In the genomic region with DNA sequence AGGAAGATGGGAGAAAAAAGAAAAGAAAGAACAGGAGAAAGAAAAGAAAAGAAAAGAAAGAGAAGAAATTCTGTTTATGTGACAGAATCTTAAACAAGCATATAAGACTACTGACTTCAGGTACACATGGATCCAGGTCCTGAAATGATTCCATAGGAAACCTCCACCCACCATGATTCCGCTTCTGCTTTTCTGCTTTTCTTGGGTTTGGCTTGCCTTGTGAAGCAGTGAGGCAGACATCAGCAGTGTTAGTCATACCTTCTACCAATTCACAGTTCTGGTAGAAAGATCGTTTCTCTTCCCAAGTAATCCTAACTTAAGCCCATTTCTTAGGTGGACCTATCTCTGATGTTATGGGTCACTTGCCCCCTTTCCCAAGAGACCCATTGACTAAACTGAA, we compare ENCODE assay signal across 28 cellular contexts.
"Had no signal": no experiment of that assay in that cellular context is flagged by ENCODE, and none has a peak within 500 bp of the region (broad histone marks: within the 10 kb centered on the region; RNA-seq: fewer than 3 reads in every experiment).

No MANE protein-coding gene starts in this region.

- H3K27ac Mint-ChIP-seq: stimulated activated effector memory CD8-positive, alpha-beta T cell treated with anti-CD3 and anti-CD28 coated beads, Interleukin-12 subunit alpha, Interleukin-12 subunit beta, amount 100 ng/mL, for 72 hours; stimulated activated memory B cell treated with anti-CD40 and anti-IgM and Interleukin-4, amounts not matched to agents 10 μg/mL and 1 μg/mL and 100 μg/mL, for 72 hours; stimulated activated naive B cell treated with anti-CD40 and anti-IgM and Interleukin-4, amounts not matched to agents 10 μg/mL and 1 μg/mL and 100 μg/mL, for 72 hours; stimulated activated naive CD8-positive, alpha-beta T cell treated with anti-CD3 and anti-CD28 coated beads, Interleukin-15, amount 100 ng/mL, for 72 hours; stimulated activated naive CD8-positive, alpha-beta T cell treated with anti-CD3 and anti-CD28 coated beads, Interleukin-15, Interleukin-2, amounts not matched to agents 100 ng/mL and 50 ng/mL, for 24 hours; type B pancreatic cell had no signal

- H3K36me3 ChIP-seq: stomach, suprapubic skin, thoracic aorta, thyroid gland, tibial artery, tibial nerve, transverse colon, upper lobe of left lung, upper lobe of right lung, uterus, vagina had no signal

- H3K9me3 Mint-ChIP-seq: stimulated activated memory B cell treated with anti-CD40 and anti-IgM and Interleukin-4, amounts not matched to agents 10 μg/mL and 1 μg/mL and 100 μg/mL, for 72 hours; type B pancreatic cell had no signal

- H3K9me3 ChIP-seq: stomach, suprapubic skin, testis, thoracic aorta, thyroid gland, tibial artery, tibial nerve, transverse colon, upper lobe of left lung, upper lobe of right lung, uterus, vagina had no signal

- H3K27me3 ChIP-seq: stomach, suprapubic skin, testis, thyroid gland, tibial artery, tibial nerve, transverse colon, upper lobe of left lung, upper lobe of right lung, uterus, vagina had no signal

- H3K27ac ChIP-seq: stomach, suprapubic skin, testis, thoracic aorta, thyroid gland, tibial artery, tibial nerve, transverse colon, upper lobe of left lung, upper lobe of right lung, uterus, vagina had no signal

- DNase-seq: stimulated activated CD4-positive, alpha-beta T cell treated with anti-CD3 and anti-CD28 coated beads, Interleukin-2, amount 100 ng/mL, for 48 hours; stimulated activated CD4-positive, alpha-beta T cell treated with anti-CD3 and anti-CD28 coated beads, Interleukin-4, amount 100 ng/mL, for 1 hour; stimulated activated CD4-positive, alpha-beta T cell treated with anti-CD3 and anti-CD28 coated beads, Interleukin-4, amount 100 ng/mL, for 24 hours; stimulated activated CD4-positive, alpha-beta T cell treated with anti-CD3 and anti-CD28 coated beads, Interleukin-4, amount 100 ng/mL, for 4 hours; stimulated activated CD8-positive, alpha-beta memory T cell treated with anti-CD3 and anti-CD28 coated beads, Interleukin-4, amount 100 ng/mL, for 48 hours; stimulated activated naive B cell treated with anti-CD40 and anti-IgM and Interleukin-4, amounts not matched to agents 10 μg/mL and 1 μg/mL and 100 μg/mL, for 72 hours; stimulated activated naive CD4-positive, alpha-beta T cell; stimulated activated naive CD4-positive, alpha-beta T cell treated with Interleukin-2 at 50 U/mL for 16 hours; stimulated activated naive CD8-positive, alpha-beta T cell treated with anti-CD3 and anti-CD28 coated beads, Interleukin-15, amount 100 ng/mL, for 72 hours; stimulated activated naive CD8-positive, alpha-beta T cell treated with anti-CD3 and anti-CD28 coated beads, Interleukin-15, Interleukin-2, amounts not matched to agents 100 U/mL and 50 U/mL, for 24 hours; stomach; substantia nigra; testis; thyroid gland; tibial artery; transverse colon; trophoblast cell; upper lobe of left lung; upper lobe of right lung; uterus had no signal

- H3K36me3 Mint-ChIP-seq: stimulated activated effector memory CD8-positive, alpha-beta T cell treated with anti-CD3 and anti-CD28 coated beads, Interleukin-12 subunit alpha, Interleukin-12 subunit beta, amount 100 ng/mL, for 72 hours; stimulated activated memory B cell treated with anti-CD40 and anti-IgM and Interleukin-4, amounts not matched to agents 10 μg/mL and 1 μg/mL and 100 μg/mL, for 72 hours; stimulated activated naive B cell treated with anti-CD40 and anti-IgM and Interleukin-4, amounts not matched to agents 10 μg/mL and 1 μg/mL and 100 μg/mL, for 72 hours; type B pancreatic cell had no signal

- H3K4me3 ChIP-seq: stomach, suprapubic skin, testis, thoracic aorta, thyroid gland, tibial artery, tibial nerve, transverse colon, upper lobe of left lung, upper lobe of right lung, uterus, vagina had no signal

- H3K4me3 Mint-ChIP-seq: stimulated activated effector memory CD8-positive, alpha-beta T cell treated with anti-CD3 and anti-CD28 coated beads, Interleukin-12 subunit alpha, Interleukin-12 subunit beta, amount 100 ng/mL, for 72 hours; stimulated activated memory B cell treated with anti-CD40 and anti-IgM and Interleukin-4, amounts not matched to agents 10 μg/mL and 1 μg/mL and 100 μg/mL, for 72 hours; stimulated activated naive B cell treated with anti-CD40 and anti-IgM and Interleukin-4, amounts not matched to agents 10 μg/mL and 1 μg/mL and 100 μg/mL, for 72 hours; stimulated activated naive CD8-positive, alpha-beta T cell treated with anti-CD3 and anti-CD28 coated beads, Interleukin-15, amount 100 ng/mL, for 72 hours; stimulated activated naive CD8-positive, alpha-beta T cell treated with anti-CD3 and anti-CD28 coated beads, Interleukin-15, Interleukin-2, amounts not matched to agents 100 ng/mL and 50 ng/mL, for 24 hours; type B pancreatic cell had no signal

- H3K4me1 Mint-ChIP-seq: stimulated activated effector memory CD8-positive, alpha-beta T cell treated with anti-CD3 and anti-CD28 coated beads, Interleukin-12 subunit alpha, Interleukin-12 subunit beta, amount 100 ng/mL, for 72 hours; stimulated activated memory B cell treated with anti-CD40 and anti-IgM and Interleukin-4, amounts not matched to agents 10 μg/mL and 1 μg/mL and 100 μg/mL, for 72 hours; stimulated activated naive B cell treated with anti-CD40 and anti-IgM and Interleukin-4, amounts not matched to agents 10 μg/mL and 1 μg/mL and 100 μg/mL, for 72 hours; stimulated activated naive CD8-positive, alpha-beta T cell treated with anti-CD3 and anti-CD28 coated beads, Interleukin-15, amount 100 ng/mL, for 72 hours had no signal

- H3K4me1 ChIP-seq: stomach, suprapubic skin, testis, thyroid gland, tibial artery, tibial nerve, transverse colon, upper lobe of left lung, upper lobe of right lung, uterus, vagina had no signal

- H3K27me3 Mint-ChIP-seq: stimulated activated memory B cell treated with anti-CD40 and anti-IgM and Interleukin-4, amounts not matched to agents 10 μg/mL and 1 μg/mL and 100 μg/mL, for 72 hours; stimulated activated naive B cell treated with anti-CD40 and anti-IgM and Interleukin-4, amounts not matched to agents 10 μg/mL and 1 μg/mL and 100 μg/mL, for 72 hours; stimulated activated naive CD8-positive, alpha-beta T cell treated with anti-CD3 and anti-CD28 coated beads, Interleukin-15, amount 100 ng/mL, for 72 hours; stimulated activated naive CD8-positive, alpha-beta T cell treated with anti-CD3 and anti-CD28 coated beads, Interleukin-15, Interleukin-2, amounts not matched to agents 100 ng/mL and 50 ng/mL, for 24 hours had no signal
